ENCODE assay signal across 1 cellular context in genomic region chr17:19296786-19297778, GRCh38.
TF ChIP-seq lines count a peak whose summit lies in the region.

No MANE protein-coding gene starts in this region.

TF ChIP-seq in H1, 55 proteins besides CTCF, POLR2A, EP300 and RAD21:
- TF ChIP-seq TAF7 (optimal IDR thresholded peaks at IDR 0.05; ENCODE audit: borderline replicate concordance, low read depth, low read length) (no peak), RXRA (IDR thresholded peaks at IDR 0.05; ENCODE audit: insufficient read depth, low read depth, low read length) (no peak), SP4 (IDR thresholded peaks at IDR 0.05; ENCODE audit: low read length) (no peak), KDM1A (IDR thresholded peaks at IDR 0.05; ENCODE audit: borderline replicate concordance, low read length) (no peak), SIRT6 (IDR thresholded peaks at IDR 0.05; ENCODE audit: low read length) (no peak), YY1 (IDR thresholded peaks at IDR 0.05; ENCODE audit: low read depth, low read length) (no peak), SRF (IDR thresholded peaks at IDR 0.05; ENCODE audit: low read depth, low read length) (no peak), TAF1 (IDR thresholded peaks at IDR 0.05; ENCODE audit: low read depth, low read length) (no peak), ASH2L (IDR thresholded peaks at IDR 0.05; ENCODE audit: low read length) (no peak), FOSL1 (IDR thresholded peaks at IDR 0.05; ENCODE audit: insufficient read depth, low read depth, low read length) (no peak), ZNF274 (IDR thresholded peaks at IDR 0.05; ENCODE audit: borderline replicate concordance, extremely low read depth, low read length) (no peak), USF2 (IDR thresholded peaks at IDR 0.05; ENCODE audit: low read length) (no peak), EZH2 (IDR thresholded peaks at IDR 0.05; ENCODE audit: low read depth, low read length, severe bottlenecking) (no peak), CBX5 (IDR thresholded peaks at IDR 0.05; ENCODE audit: low read depth, low read length) (no peak), PHF8 (conservative IDR thresholded peaks at IDR 0.05; ENCODE audit: low read depth, low read length) (no peak), GTF2F1 (IDR thresholded peaks at IDR 0.05; ENCODE audit: borderline replicate concordance, low read depth, low read length) (no peak), ATF2 (IDR thresholded peaks at IDR 0.05; ENCODE audit: low read length) (no peak), CHD2 (IDR thresholded peaks at IDR 0.05; ENCODE audit: low read length) (no peak), HDAC6 (IDR thresholded peaks at IDR 0.05; ENCODE audit: low read depth, low read length) (no peak), GABPA (IDR thresholded peaks at IDR 0.05; ENCODE audit: borderline replicate concordance, insufficient read depth, low read length) (no peak)
TF ChIP-seq in H1: peak in this region for 0.
